ENCODE assay signal across 8 cellular contexts in the genomic region with DNA sequence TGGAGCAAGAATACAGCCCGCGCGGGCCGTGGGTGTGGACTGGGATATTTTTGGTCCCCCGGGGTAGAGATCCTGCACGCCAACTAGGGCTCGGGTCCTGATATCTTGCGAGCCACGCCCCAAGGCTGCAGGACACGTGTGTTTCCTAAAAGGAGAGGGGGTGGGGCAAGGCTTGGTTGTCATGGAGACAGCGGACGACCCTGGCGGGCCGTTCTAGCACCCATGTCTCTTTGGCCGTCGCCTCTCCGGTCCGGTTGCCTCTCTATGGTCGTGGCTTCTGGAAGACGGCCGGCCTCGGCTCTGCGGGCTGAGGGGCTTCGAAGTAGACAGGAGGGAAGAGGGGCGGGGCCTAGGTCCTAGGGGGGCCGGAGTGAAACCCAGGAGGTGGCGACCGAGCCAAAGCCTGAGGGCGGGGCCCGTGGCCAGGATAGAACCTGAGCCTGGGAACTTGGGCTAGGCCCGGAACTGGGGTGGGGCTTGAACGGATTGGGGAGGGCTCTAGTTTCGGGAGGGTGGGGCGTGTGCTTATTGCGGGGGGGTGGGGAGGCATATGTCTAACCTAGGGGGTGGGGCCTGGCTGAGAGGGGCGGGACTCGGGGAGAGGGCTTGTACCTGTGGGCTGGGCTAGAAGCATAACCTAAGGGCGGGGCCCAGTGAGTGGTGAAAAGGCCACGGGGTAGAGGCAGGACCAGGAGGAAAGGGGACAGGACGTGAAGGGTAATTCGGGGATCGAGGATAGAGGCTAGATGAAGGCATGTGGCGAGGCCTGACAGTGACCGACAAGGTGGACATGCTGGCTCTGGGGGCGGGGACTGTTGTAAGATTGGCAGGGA. TPM values are rescaled to one million over a fixed set of nuclear protein-coding genes. Genes with fewer than 3 reads are reported as not detected.
A peak's percentile ranks its signal among the peaks of the same experiment; 100 is the strongest.
DNase-seq lines count a peak whose midpoint lies in the region; ATAC-seq lines count a peak whose summit lies in the region.

No MANE protein-coding gene starts in this region.

- DNase-seq in D341Med (ENCODE audit: low spot score) (peak; percentile 89), fibroblast of gingiva (ENCODE audit: low read depth) (peak; percentile 97)
- peak; percentile 74 for DNase-seq in activated T-helper 1 cell treated with anti-CD3 and anti-CD28 coated beads, Interleukin-12 subunit alpha, Interleukin-12 subunit beta, Interleukin-2, Interleukin-4 antibody, amounts not matched to agents 30 ng/mL and 10 ng/mL and 1 ng/mL, durations not matched to agents 14 hours and 24 hours and 36 hours (ENCODE audit: low spot score)
- peak; percentile 84 to 98 (median 91) for DNase-seq in naive thymus-derived CD8-positive, alpha-beta T cell

- H3K27me3 Mint-ChIP-seq in activated T-helper 1 cell treated with anti-CD3 and anti-CD28 coated beads, Interleukin-12 subunit alpha, Interleukin-12 subunit beta, Interleukin-2, Interleukin-4 antibody, amounts not matched to agents 30 ng/mL and 10 ng/mL and 1 ng/mL, durations not matched to agents 14 hours and 24 hours and 36 hours (ENCODE audit: insufficient read depth), result peaks cover 28% of the 10 kb centered on the region
- H3K27me3 Mint-ChIP-seq in naive thymus-derived CD8-positive, alpha-beta T cell, result no peaks in the 10 kb centered on the region
- H3K27me3 Mint-ChIP-seq in stimulated activated memory B cell treated with anti-CD40 and anti-IgM and Interleukin-4, amounts not matched to agents 10 μg/mL and 1 μg/mL and 100 μg/mL, for 72 hours, result peaks cover 8% of the 10 kb centered on the region

- intact Hi-C loops in activated T-helper 1 cell treated with anti-CD3 and anti-CD28 coated beads, Interleukin-12 subunit alpha, Interleukin-12 subunit beta, Interleukin-2, Interleukin-4 antibody, amounts not matched to agents 30 ng/mL and 10 ng/mL and 1 ng/mL, durations not matched to agents 14 hours and 24 hours and 36 hours (cut with micrococcal nuclease), result loop anchor here (1.0 to 5.0 kb wide), 8 partner anchors 16 to 132 kb away; a partner anchor contains a TSS

- peak overlapping the region; percentile 78 for H3K27ac Mint-ChIP-seq in activated T-helper 1 cell treated with anti-CD3 and anti-CD28 coated beads, Interleukin-12 subunit alpha, Interleukin-12 subunit beta, Interleukin-2, Interleukin-4 antibody, amounts not matched to agents 30 ng/mL and 10 ng/mL and 1 ng/mL, durations not matched to agents 14 hours and 24 hours and 36 hours
- H3K27ac Mint-ChIP-seq in naive thymus-derived CD8-positive, alpha-beta T cell, result peak overlapping the region; percentile 79 to 98 (median 94)
- peak overlapping the region; percentile 53 for H3K27ac Mint-ChIP-seq in stimulated activated memory B cell treated with anti-CD40 and anti-IgM and Interleukin-4, amounts not matched to agents 10 μg/mL and 1 μg/mL and 100 μg/mL, for 72 hours

- peaks cover 8% of the 10 kb centered on the region for H3K4me1 ChIP-seq in HUES64 (ENCODE audit: insufficient read depth, low read length)

- WGBS in HUES64, result under 1% methylated on average over 45 of the region's 45 CpGs

- no peaks in the 10 kb centered on the region for H3K9me3 Mint-ChIP-seq in activated T-helper 1 cell treated with anti-CD3 and anti-CD28 coated beads, Interleukin-12 subunit alpha, Interleukin-12 subunit beta, Interleukin-2, Interleukin-4 antibody, amounts not matched to agents 30 ng/mL and 10 ng/mL and 1 ng/mL, durations not matched to agents 14 hours and 24 hours and 36 hours
- H3K9me3 Mint-ChIP-seq in naive thymus-derived CD8-positive, alpha-beta T cell, result no peaks in the 10 kb centered on the region
- no peaks in the 10 kb centered on the region for H3K9me3 Mint-ChIP-seq in stimulated activated memory B cell treated with anti-CD40 and anti-IgM and Interleukin-4, amounts not matched to agents 10 μg/mL and 1 μg/mL and 100 μg/mL, for 72 hours

- POLR2A ChIA-PET in naive thymus-derived CD8-positive, alpha-beta T cell (lab: Charles Lee), result interaction anchor here (0.6 to 2.1 kb wide), 6 partner anchors 11 to 166 kb away, joined by 3 to 10 read pairs (median 3); a partner anchor contains a TSS

- H3K9ac ChIP-seq in HUES64 (ENCODE audit: low read depth, low read length), result peak overlapping the region; percentile 48; the same call in 1 of the 2 replicates

- peaks cover 30% of the 10 kb centered on the region for H3K4me1 Mint-ChIP-seq in activated T-helper 1 cell treated with anti-CD3 and anti-CD28 coated beads, Interleukin-12 subunit alpha, Interleukin-12 subunit beta, Interleukin-2, Interleukin-4 antibody, amounts not matched to agents 30 ng/mL and 10 ng/mL and 1 ng/mL, durations not matched to agents 14 hours and 24 hours and 36 hours (ENCODE audit: low read depth)
- H3K4me1 Mint-ChIP-seq in naive thymus-derived CD8-positive, alpha-beta T cell, result peaks cover 20 to 58% (median 36%) of the 10 kb centered on the region in 4 donors
- H3K4me1 Mint-ChIP-seq in stimulated activated memory B cell treated with anti-CD40 and anti-IgM and Interleukin-4, amounts not matched to agents 10 μg/mL and 1 μg/mL and 100 μg/mL, for 72 hours, result peaks cover 45% of the 10 kb centered on the region

- H3K36me3 ChIP-seq in HUES64 (ENCODE audit: insufficient read depth, low read length), result no peaks in the 10 kb centered on the region

- H3K9me3 ChIP-seq in HUES64 (ENCODE audit: insufficient read depth, low read depth, low read length), result no peaks in the 10 kb centered on the region

- peaks cover 12% of the 10 kb centered on the region for H3K27me3 ChIP-seq in HUES64 (ENCODE audit: insufficient read depth, low read length)

- H3K4me3 Mint-ChIP-seq in activated T-helper 1 cell treated with anti-CD3 and anti-CD28 coated beads, Interleukin-12 subunit alpha, Interleukin-12 subunit beta, Interleukin-2, Interleukin-4 antibody, amounts not matched to agents 30 ng/mL and 10 ng/mL and 1 ng/mL, durations not matched to agents 14 hours and 24 hours and 36 hours, result peak overlapping the region; percentile 89
- peak overlapping the region; percentile 85 to 100 (median 96) for H3K4me3 Mint-ChIP-seq in naive thymus-derived CD8-positive, alpha-beta T cell
- H3K4me3 Mint-ChIP-seq in stimulated activated memory B cell treated with anti-CD40 and anti-IgM and Interleukin-4, amounts not matched to agents 10 μg/mL and 1 μg/mL and 100 μg/mL, for 72 hours, result peak overlapping the region; percentile 88

- H3K36me3 Mint-ChIP-seq in activated T-helper 1 cell treated with anti-CD3 and anti-CD28 coated beads, Interleukin-12 subunit alpha, Interleukin-12 subunit beta, Interleukin-2, Interleukin-4 antibody, amounts not matched to agents 30 ng/mL and 10 ng/mL and 1 ng/mL, durations not matched to agents 14 hours and 24 hours and 36 hours (ENCODE audit: low read depth), result no peaks in the 10 kb centered on the region
- no peaks in the 10 kb centered on the region for H3K36me3 Mint-ChIP-seq in naive thymus-derived CD8-positive, alpha-beta T cell
- no peaks in the 10 kb centered on the region for H3K36me3 Mint-ChIP-seq in stimulated activated memory B cell treated with anti-CD40 and anti-IgM and Interleukin-4, amounts not matched to agents 10 μg/mL and 1 μg/mL and 100 μg/mL, for 72 hours

- peak overlapping the region; percentile 88 for H3K4me3 ChIP-seq in HUES64 (ENCODE audit: low read length)

- ATAC-seq in GM21447 (IDR thresholded peaks at IDR 0.05; ENCODE audit: unreplicated experiment), result peak; percentile 53
- peak; percentile 77 to 82 for ATAC-seq in naive thymus-derived CD8-positive, alpha-beta T cell
- peak; percentile 90 for ATAC-seq in stimulated activated memory B cell treated with anti-CD40 and anti-IgM and Interleukin-4, amounts not matched to agents 10 μg/mL and 1 μg/mL and 100 μg/mL, for 72 hours

- H3K27ac ChIP-seq in HUES64 (ENCODE audit: low read depth, low read length), result peak overlapping the region; percentile 58; the same call in 1 of the 2 replicates

RNA-seq across cellular contexts. Expression of a gene that starts 0.7 kb away (rescaled TPM):
- polyA plus RNA-seq in HUES64 (2013, experiment 1 of 2), result 3.4 TPM
- polyA plus RNA-seq in HUES64 (2013, experiment 2 of 2), result 4.6 TPM
- polyA plus RNA-seq in PFSK-1 (2012; ENCODE audit: insufficient read length, low read depth), result 15.2 TPM
- 1.7 and 2.0 TPM in 2 replicates for total RNA-seq in activated T-helper 1 cell treated with anti-CD3 and anti-CD28 coated beads, Interleukin-12 subunit alpha, Interleukin-12 subunit beta, Interleukin-2, Interleukin-4 antibody, amounts not matched to agents 30 ng/mL and 10 ng/mL and 1 ng/mL, durations not matched to agents 14 hours and 24 hours and 36 hours
- total RNA-seq in naive thymus-derived CD8-positive, alpha-beta T cell, result 10 to 100 TPM in 1 of 2 experiments, 1 to 10 TPM in 1; 9.4 to 10.9 TPM
- 10 to 100 TPM; 12.5 to 14.6 (median 13.8) TPM for polyA plus RNA-seq in naive thymus-derived CD8-positive, alpha-beta T cell

RNA-seq across cellular contexts. Expression of a gene that starts 8.9 kb away (rescaled TPM):
- polyA plus RNA-seq in HUES64 (2013, experiment 1 of 2), result not detected
- not detected for polyA plus RNA-seq in HUES64 (2013, experiment 2 of 2)
- not detected for polyA plus RNA-seq in PFSK-1 (2012; ENCODE audit: insufficient read length, low read depth)
- not detected in 2 replicates for total RNA-seq in activated T-helper 1 cell treated with anti-CD3 and anti-CD28 coated beads, Interleukin-12 subunit alpha, Interleukin-12 subunit beta, Interleukin-2, Interleukin-4 antibody, amounts not matched to agents 30 ng/mL and 10 ng/mL and 1 ng/mL, durations not matched to agents 14 hours and 24 hours and 36 hours
- not detected for total RNA-seq in naive thymus-derived CD8-positive, alpha-beta T cell
- polyA plus RNA-seq in naive thymus-derived CD8-positive, alpha-beta T cell, result not detected

RNA-seq across cellular contexts. Expression of a gene that starts 21.1 kb away (rescaled TPM):
- polyA plus RNA-seq in HUES64 (2013, experiment 1 of 2), result 0.85 TPM
- polyA plus RNA-seq in HUES64 (2013, experiment 2 of 2), result 1.3 TPM
- polyA plus RNA-seq in PFSK-1 (2012; ENCODE audit: insufficient read length, low read depth), result 2.5 TPM
- total RNA-seq in activated T-helper 1 cell treated with anti-CD3 and anti-CD28 coated beads, Interleukin-12 subunit alpha, Interleukin-12 subunit beta, Interleukin-2, Interleukin-4 antibody, amounts not matched to agents 30 ng/mL and 10 ng/mL and 1 ng/mL, durations not matched to agents 14 hours and 24 hours and 36 hours, result not detected in 2 replicates
- total RNA-seq in naive thymus-derived CD8-positive, alpha-beta T cell, result not detected
- under 1 TPM in 1 of 3 donors, not detected in 2; 0.13 TPM for polyA plus RNA-seq in naive thymus-derived CD8-positive, alpha-beta T cell

RNA-seq across cellular contexts. Expression of a gene that starts 41.9 kb away (rescaled TPM):
- 50.3 TPM for polyA plus RNA-seq in HUES64 (2013, experiment 1 of 2)
- polyA plus RNA-seq in HUES64 (2013, experiment 2 of 2), result 50.3 TPM
- polyA plus RNA-seq in PFSK-1 (2012; ENCODE audit: insufficient read length, low read depth), result 110 TPM
- total RNA-seq in activated T-helper 1 cell treated with anti-CD3 and anti-CD28 coated beads, Interleukin-12 subunit alpha, Interleukin-12 subunit beta, Interleukin-2, Interleukin-4 antibody, amounts not matched to agents 30 ng/mL and 10 ng/mL and 1 ng/mL, durations not matched to agents 14 hours and 24 hours and 36 hours, result 58.9 and 61.3 TPM in 2 replicates
- total RNA-seq in naive thymus-derived CD8-positive, alpha-beta T cell, result 10 to 100 TPM; 78.8 to 82.6 TPM
- 10 to 100 TPM; 68.9 to 73.4 (median 73.0) TPM for polyA plus RNA-seq in naive thymus-derived CD8-positive, alpha-beta T cell

RNA-seq across cellular contexts. Expression of a gene that starts 49.7 kb away (rescaled TPM):
- polyA plus RNA-seq in HUES64 (2013, experiment 1 of 2), result 31.2 TPM
- polyA plus RNA-seq in HUES64 (2013, experiment 2 of 2), result 41.1 TPM
- 141 TPM for polyA plus RNA-seq in PFSK-1 (2012; ENCODE audit: insufficient read length, low read depth)
- total RNA-seq in activated T-helper 1 cell treated with anti-CD3 and anti-CD28 coated beads, Interleukin-12 subunit alpha, Interleukin-12 subunit beta, Interleukin-2, Interleukin-4 antibody, amounts not matched to agents 30 ng/mL and 10 ng/mL and 1 ng/mL, durations not matched to agents 14 hours and 24 hours and 36 hours, result 40.8 and 42.7 TPM in 2 replicates
- 10 to 100 TPM; 28.1 to 30.0 TPM for total RNA-seq in naive thymus-derived CD8-positive, alpha-beta T cell
- 10 to 100 TPM; 24.3 to 34.6 (median 31.0) TPM for polyA plus RNA-seq in naive thymus-derived CD8-positive, alpha-beta T cell

Comparison
In these comparisons a context has a peak if more than half of its experiments do, and no peak if none do; other contexts are left out.
1. Peak in every context shown above with its lines: DNase-seq, ATAC-seq, H3K4me3 ChIP-seq and H3K27ac ChIP-seq.